In the genomic region with DNA sequence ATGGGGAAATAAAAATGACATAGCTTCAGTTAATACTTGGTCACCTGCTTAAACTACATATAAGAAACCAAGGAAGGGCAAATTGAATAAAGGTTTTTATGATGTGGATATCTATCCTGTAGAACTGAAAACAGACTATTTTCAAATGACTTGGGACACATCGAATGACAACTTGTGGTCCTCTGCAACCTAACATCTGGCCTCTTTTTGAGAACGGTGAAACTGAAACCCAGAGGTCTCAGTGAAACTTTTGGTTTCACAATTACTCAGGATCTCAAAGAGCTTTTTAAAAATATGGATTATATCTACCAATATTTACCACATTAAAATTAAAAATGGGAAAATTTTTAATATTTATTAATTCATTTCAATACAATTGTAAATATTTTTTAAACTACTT, we compare ENCODE assay signal across 1 cellular context.
A peak's percentile ranks its signal among the peaks of the same experiment; 100 is the strongest.
TF ChIP-seq lines count a peak whose summit lies in the region.

No MANE protein-coding gene starts in this region.

TF ChIP-seq in GM12878, 131 proteins besides CTCF, POLR2A, EP300 and RAD21 (continued from another document and continues in another):
- TF ChIP-seq IKZF1 (conservative IDR thresholded peaks at IDR 0.05) (peak; percentile 53; the same call in 1 of the 2 replicates), CHD2 (IDR thresholded peaks at IDR 0.05; ENCODE audit: borderline replicate concordance, low read depth, low read length) (no peak), FOXM1 (IDR thresholded peaks at IDR 0.05; ENCODE audit: low read depth, low read length) (peak; percentile 71; the same call in 1 of the 2 replicates), NFIC (IDR thresholded peaks at IDR 0.05; ENCODE audit: low read depth, low read length) (peak; percentile 90), EED (IDR thresholded peaks at IDR 0.05; ENCODE audit: low read depth) (peak; percentile 51; the same call in 1 of the 2 replicates), JUNB (IDR thresholded peaks at IDR 0.05) (peak; percentile 89), DPF2 (IDR thresholded peaks at IDR 0.05) (peak; percentile 81), TCF7 (IDR thresholded peaks at IDR 0.05; ENCODE audit: borderline replicate concordance) (peak; percentile 42; the same call in 1 of the 2 replicates), NR2F1 (conservative IDR thresholded peaks at IDR 0.05) (peak; percentile 24; the same call in 1 of the 2 replicates), YBX1 (IDR thresholded peaks at IDR 0.05) (no peak), SMAD5 (IDR thresholded peaks at IDR 0.05; ENCODE audit: low read depth) (no peak), MTA2 (IDR thresholded peaks at IDR 0.05; ENCODE audit: low read depth) (peak; percentile 81), BMI1 (IDR thresholded peaks at IDR 0.05; ENCODE audit: borderline replicate concordance) (peak; percentile 65; the same call in 1 of the 2 replicates), NR2C1 (IDR thresholded peaks at IDR 0.05) (no peak), ATF7 (IDR thresholded peaks at IDR 0.05; ENCODE audit: low read depth) (peak; percentile 73; the same call in 1 of the 2 replicates), FOXK2 (IDR thresholded peaks at IDR 0.05) (no peak), NFXL1 (IDR thresholded peaks at IDR 0.05; ENCODE audit: borderline replicate concordance) (no peak), RUNX3 (IDR thresholded peaks at IDR 0.05; ENCODE audit: low read length) (peak; percentile 86), TCF12 (IDR thresholded peaks at IDR 0.05; ENCODE audit: low read depth, low read length) (peak; percentile 81; the same call in 1 of the 2 replicates), TAF1 (IDR thresholded peaks at IDR 0.05; ENCODE audit: borderline replicate concordance, low read depth, low read length) (no peak), JUND (IDR thresholded peaks at IDR 0.05; ENCODE audit: low read depth, low read length) (peak; percentile 84; the same call in 1 of the 2 replicates), HDAC6 (IDR thresholded peaks at IDR 0.05; ENCODE audit: unreplicated experiment) (no peak), BCL11A (IDR thresholded peaks at IDR 0.05; ENCODE audit: low read depth, low read length) (peak; percentile 49; the same call in 1 of the 2 replicates), BACH1 (IDR thresholded peaks at IDR 0.05; ENCODE audit: borderline replicate concordance) (peak; percentile 33; the same call in 1 of the 2 replicates), MEF2B (IDR thresholded peaks at IDR 0.05; ENCODE audit: partially characterized antibody, poor library complexity, severe bottlenecking) (peak; percentile 48), IKZF2 (IDR thresholded peaks at IDR 0.05) (peak; percentile 84 to 85; a peak in 3 of 4 replicates), RELA (IDR thresholded peaks at IDR 0.05; ENCODE audit: borderline replicate concordance, partially characterized antibody) (no peak), MEF2A (IDR thresholded peaks at IDR 0.05; ENCODE audit: insufficient read depth, low read depth, low read length) (peak; percentile 64; the same call in 1 of the 2 replicates), CBX5 (IDR thresholded peaks at IDR 0.05; ENCODE audit: low read depth) (peak; percentile 67; the same call in 1 of the 2 replicates), TCF3 (IDR thresholded peaks at IDR 0.05; ENCODE audit: borderline replicate concordance, insufficient read depth, low read depth, low read length) (peak; percentile 66; the same call in 1 of the 2 replicates), ZZZ3 (IDR thresholded peaks at IDR 0.05; ENCODE audit: control insufficient read depth, insufficient read length, low read depth) (no peak), CREB1 (IDR thresholded peaks at IDR 0.05; ENCODE audit: low read depth) (0 out of 2 replicates have a peak, but pooled peaks have one; percentile 9), CBX3 (IDR thresholded peaks at IDR 0.05; ENCODE audit: borderline replicate concordance, low read depth) (no peak)
- TF ChIP-seq, protein P1, sequence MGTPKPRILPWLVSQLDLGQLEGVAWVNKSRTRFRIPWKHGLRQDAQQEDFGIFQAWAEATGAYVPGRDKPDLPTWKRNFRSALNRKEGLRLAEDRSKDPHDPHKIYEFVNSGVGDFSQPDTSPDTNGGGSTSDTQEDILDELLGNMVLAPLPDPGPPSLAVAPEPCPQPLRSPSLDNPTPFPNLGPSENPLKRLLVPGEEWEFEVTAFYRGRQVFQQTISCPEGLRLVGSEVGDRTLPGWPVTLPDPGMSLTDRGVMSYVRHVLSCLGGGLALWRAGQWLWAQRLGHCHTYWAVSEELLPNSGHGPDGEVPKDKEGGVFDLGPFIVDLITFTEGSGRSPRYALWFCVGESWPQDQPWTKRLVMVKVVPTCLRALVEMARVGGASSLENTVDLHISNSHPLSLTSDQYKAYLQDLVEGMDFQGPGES (IDR thresholded peaks at IDR 0.05): no peak
- TF ChIP-seq, protein P2, sequence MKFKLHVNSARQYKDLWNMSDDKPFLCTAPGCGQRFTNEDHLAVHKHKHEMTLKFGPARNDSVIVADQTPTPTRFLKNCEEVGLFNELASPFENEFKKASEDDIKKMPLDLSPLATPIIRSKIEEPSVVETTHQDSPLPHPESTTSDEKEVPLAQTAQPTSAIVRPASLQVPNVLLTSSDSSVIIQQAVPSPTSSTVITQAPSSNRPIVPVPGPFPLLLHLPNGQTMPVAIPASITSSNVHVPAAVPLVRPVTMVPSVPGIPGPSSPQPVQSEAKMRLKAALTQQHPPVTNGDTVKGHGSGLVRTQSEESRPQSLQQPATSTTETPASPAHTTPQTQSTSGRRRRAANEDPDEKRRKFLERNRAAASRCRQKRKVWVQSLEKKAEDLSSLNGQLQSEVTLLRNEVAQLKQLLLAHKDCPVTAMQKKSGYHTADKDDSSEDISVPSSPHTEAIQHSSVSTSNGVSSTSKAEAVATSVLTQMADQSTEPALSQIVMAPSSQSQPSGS (IDR thresholded peaks at IDR 0.05; ENCODE audit: low read length): peak; percentile 64; the same call in 1 of the 2 replicates
- TF ChIP-seq, protein P3, sequence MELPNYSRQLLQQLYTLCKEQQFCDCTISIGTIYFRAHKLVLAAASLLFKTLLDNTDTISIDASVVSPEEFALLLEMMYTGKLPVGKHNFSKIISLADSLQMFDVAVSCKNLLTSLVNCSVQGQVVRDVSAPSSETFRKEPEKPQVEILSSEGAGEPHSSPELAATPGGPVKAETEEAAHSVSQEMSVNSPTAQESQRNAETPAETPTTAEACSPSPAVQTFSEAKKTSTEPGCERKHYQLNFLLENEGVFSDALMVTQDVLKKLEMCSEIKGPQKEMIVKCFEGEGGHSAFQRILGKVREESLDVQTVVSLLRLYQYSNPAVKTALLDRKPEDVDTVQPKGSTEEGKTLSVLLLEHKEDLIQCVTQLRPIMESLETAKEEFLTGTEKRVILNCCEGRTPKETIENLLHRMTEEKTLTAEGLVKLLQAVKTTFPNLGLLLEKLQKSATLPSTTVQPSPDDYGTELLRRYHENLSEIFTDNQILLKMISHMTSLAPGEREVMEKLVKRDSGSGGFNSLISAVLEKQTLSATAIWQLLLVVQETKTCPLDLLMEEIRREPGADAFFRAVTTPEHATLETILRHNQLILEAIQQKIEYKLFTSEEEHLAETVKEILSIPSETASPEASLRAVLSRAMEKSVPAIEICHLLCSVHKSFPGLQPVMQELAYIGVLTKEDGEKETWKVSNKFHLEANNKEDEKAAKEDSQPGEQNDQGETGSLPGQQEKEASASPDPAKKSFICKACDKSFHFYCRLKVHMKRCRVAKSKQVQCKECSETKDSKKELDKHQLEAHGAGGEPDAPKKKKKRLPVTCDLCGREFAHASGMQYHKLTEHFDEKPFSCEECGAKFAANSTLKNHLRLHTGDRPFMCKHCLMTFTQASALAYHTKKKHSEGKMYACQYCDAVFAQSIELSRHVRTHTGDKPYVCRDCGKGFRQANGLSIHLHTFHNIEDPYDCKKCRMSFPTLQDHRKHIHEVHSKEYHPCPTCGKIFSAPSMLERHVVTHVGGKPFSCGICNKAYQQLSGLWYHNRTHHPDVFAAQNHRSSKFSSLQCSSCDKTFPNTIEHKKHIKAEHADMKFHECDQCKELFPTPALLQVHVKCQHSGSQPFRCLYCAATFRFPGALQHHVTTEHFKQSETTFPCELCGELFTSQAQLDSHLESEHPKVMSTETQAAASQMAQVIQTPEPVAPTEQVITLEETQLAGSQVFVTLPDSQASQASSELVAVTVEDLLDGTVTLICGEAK (IDR thresholded peaks at IDR 0.05; ENCODE audit: borderline replicate concordance): no peak
- TF ChIP-seq, protein P4, sequence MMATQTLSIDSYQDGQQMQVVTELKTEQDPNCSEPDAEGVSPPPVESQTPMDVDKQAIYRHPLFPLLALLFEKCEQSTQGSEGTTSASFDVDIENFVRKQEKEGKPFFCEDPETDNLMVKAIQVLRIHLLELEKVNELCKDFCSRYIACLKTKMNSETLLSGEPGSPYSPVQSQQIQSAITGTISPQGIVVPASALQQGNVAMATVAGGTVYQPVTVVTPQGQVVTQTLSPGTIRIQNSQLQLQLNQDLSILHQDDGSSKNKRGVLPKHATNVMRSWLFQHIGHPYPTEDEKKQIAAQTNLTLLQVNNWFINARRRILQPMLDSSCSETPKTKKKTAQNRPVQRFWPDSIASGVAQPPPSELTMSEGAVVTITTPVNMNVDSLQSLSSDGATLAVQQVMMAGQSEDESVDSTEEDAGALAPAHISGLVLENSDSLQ (IDR thresholded peaks at IDR 0.05): peak; percentile 15; the same call in 1 of the 2 replicates
- TF ChIP-seq, protein P5, sequence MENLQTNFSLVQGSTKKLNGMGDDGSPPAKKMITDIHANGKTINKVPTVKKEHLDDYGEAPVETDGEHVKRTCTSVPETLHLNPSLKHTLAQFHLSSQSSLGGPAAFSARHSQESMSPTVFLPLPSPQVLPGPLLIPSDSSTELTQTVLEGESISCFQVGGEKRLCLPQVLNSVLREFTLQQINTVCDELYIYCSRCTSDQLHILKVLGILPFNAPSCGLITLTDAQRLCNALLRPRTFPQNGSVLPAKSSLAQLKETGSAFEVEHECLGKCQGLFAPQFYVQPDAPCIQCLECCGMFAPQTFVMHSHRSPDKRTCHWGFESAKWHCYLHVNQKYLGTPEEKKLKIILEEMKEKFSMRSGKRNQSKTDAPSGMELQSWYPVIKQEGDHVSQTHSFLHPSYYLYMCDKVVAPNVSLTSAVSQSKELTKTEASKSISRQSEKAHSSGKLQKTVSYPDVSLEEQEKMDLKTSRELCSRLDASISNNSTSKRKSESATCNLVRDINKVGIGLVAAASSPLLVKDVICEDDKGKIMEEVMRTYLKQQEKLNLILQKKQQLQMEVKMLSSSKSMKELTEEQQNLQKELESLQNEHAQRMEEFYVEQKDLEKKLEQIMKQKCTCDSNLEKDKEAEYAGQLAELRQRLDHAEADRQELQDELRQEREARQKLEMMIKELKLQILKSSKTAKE (IDR thresholded peaks at IDR 0.05; ENCODE audit: low read depth, poor library complexity, severe bottlenecking): peak; percentile 56
- TF ChIP-seq, protein P6, sequence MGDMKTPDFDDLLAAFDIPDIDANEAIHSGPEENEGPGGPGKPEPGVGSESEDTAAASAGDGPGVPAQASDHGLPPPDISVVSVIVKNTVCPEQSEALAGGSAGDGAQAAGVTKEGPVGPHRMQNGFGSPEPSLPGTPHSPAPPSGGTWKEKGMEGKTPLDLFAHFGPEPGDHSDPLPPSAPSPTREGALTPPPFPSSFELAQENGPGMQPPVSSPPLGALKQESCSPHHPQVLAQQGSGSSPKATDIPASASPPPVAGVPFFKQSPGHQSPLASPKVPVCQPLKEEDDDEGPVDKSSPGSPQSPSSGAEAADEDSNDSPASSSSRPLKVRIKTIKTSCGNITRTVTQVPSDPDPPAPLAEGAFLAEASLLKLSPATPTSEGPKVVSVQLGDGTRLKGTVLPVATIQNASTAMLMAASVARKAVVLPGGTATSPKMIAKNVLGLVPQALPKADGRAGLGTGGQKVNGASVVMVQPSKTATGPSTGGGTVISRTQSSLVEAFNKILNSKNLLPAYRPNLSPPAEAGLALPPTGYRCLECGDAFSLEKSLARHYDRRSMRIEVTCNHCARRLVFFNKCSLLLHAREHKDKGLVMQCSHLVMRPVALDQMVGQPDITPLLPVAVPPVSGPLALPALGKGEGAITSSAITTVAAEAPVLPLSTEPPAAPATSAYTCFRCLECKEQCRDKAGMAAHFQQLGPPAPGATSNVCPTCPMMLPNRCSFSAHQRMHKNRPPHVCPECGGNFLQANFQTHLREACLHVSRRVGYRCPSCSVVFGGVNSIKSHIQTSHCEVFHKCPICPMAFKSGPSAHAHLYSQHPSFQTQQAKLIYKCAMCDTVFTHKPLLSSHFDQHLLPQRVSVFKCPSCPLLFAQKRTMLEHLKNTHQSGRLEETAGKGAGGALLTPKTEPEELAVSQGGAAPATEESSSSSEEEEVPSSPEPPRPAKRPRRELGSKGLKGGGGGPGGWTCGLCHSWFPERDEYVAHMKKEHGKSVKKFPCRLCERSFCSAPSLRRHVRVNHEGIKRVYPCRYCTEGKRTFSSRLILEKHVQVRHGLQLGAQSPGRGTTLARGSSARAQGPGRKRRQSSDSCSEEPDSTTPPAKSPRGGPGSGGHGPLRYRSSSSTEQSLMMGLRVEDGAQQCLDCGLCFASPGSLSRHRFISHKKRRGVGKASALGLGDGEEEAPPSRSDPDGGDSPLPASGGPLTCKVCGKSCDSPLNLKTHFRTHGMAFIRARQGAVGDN (IDR thresholded peaks at IDR 0.05): no peak
- TF ChIP-seq, protein P7, sequence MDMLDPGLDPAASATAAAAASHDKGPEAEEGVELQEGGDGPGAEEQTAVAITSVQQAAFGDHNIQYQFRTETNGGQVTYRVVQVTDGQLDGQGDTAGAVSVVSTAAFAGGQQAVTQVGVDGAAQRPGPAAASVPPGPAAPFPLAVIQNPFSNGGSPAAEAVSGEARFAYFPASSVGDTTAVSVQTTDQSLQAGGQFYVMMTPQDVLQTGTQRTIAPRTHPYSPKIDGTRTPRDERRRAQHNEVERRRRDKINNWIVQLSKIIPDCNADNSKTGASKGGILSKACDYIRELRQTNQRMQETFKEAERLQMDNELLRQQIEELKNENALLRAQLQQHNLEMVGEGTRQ (IDR thresholded peaks at IDR 0.05; ENCODE audit: borderline replicate concordance, low read depth, low read length): no peak
- TF ChIP-seq, protein P8, sequence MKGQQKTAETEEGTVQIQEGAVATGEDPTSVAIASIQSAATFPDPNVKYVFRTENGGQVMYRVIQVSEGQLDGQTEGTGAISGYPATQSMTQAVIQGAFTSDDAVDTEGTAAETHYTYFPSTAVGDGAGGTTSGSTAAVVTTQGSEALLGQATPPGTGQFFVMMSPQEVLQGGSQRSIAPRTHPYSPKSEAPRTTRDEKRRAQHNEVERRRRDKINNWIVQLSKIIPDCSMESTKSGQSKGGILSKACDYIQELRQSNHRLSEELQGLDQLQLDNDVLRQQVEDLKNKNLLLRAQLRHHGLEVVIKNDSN (IDR thresholded peaks at IDR 0.05; ENCODE audit: borderline replicate concordance, extremely low read length, insufficient read depth, low read depth, low read length): no peak
- TF ChIP-seq, protein P9, sequence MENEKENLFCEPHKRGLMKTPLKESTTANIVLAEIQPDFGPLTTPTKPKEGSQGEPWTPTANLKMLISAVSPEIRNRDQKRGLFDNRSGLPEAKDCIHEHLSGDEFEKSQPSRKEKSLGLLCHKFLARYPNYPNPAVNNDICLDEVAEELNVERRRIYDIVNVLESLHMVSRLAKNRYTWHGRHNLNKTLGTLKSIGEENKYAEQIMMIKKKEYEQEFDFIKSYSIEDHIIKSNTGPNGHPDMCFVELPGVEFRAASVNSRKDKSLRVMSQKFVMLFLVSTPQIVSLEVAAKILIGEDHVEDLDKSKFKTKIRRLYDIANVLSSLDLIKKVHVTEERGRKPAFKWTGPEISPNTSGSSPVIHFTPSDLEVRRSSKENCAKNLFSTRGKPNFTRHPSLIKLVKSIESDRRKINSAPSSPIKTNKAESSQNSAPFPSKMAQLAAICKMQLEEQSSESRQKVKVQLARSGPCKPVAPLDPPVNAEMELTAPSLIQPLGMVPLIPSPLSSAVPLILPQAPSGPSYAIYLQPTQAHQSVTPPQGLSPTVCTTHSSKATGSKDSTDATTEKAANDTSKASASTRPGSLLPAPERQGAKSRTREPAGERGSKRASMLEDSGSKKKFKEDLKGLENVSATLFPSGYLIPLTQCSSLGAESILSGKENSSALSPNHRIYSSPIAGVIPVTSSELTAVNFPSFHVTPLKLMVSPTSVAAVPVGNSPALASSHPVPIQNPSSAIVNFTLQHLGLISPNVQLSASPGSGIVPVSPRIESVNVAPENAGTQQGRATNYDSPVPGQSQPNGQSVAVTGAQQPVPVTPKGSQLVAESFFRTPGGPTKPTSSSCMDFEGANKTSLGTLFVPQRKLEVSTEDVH (IDR thresholded peaks at IDR 0.05; ENCODE audit: low read depth, partially characterized antibody): no peak
